In genomic region chr17:29589524-29590260, GRCh38 we compare ENCODE assay signal across 8 cellular contexts. TPM values are rescaled to one million over a fixed set of nuclear protein-coding genes. Genes with fewer than 3 reads are reported as not detected.
DNase-seq lines count a peak whose midpoint lies in the region; ATAC-seq and TF ChIP-seq lines count a peak whose summit lies in the region.

Gene GIT1, minus strand, starts transcription at chr17:29589648. Its CDS starts 270 bp downstream, at chr17:29589378.

- no peaks in the 10 kb centered on the region for H3K36me3 ChIP-seq in right lobe of liver

- H3K27me3 ChIP-seq in dorsolateral prefrontal cortex (no peaks in the 10 kb centered on the region), right lobe of liver (no peaks in the 10 kb centered on the region)

- H3K9me3 ChIP-seq in right lobe of liver, result no peaks in the 10 kb centered on the region

- ATAC-seq in HG03439 (IDR thresholded peaks at IDR 0.05; ENCODE audit: unreplicated experiment) (peak; percentile 44), right lobe of liver (peak; percentile 79 to 93 (median 86))

- H3K4me3 ChIP-seq in dorsolateral prefrontal cortex, result peak within 1 kb of the TSS; percentile 55 to 95 (median 85)
- peak within 1 kb of the TSS; percentile 66 to 84 (median 73) for H3K4me3 ChIP-seq in right lobe of liver

- TF ChIP-seq CTCF in dorsolateral prefrontal cortex (IDR thresholded peaks at IDR 0.05 in 54 of 56, conservative IDR thresholded peaks at IDR 0.05 in 2 of 56; ENCODE audit: low read depth in 1 of 56, partially characterized antibody in 56 of 56) (peak in 30 of 56 donors; percentile 6 to 67 (median 28)), right lobe of liver (IDR thresholded peaks at IDR 0.05) (no peak)

- H3K4me1 ChIP-seq in right lobe of liver, result peaks cover 0 to 35% (median 16%) of the 10 kb centered on the region in 4 donors

- DNase-seq in ACHN (peak; percentile 92), NCI-H526 treated with DMSO at 0.1 percent for 48 hours (lab: John Stamatoyannopoulos, UW) (peak; percentile 89), dorsolateral prefrontal cortex (peak; percentile 70 to 91 (median 86)), right lobe of liver (peak; percentile 89 to 90 (median 90))
- DNase-seq in activated CD4-positive, alpha-beta T cell treated with anti-CD3 and anti-CD28 coated beads, Interleukin-2, amount 50 U/mL, for 24 hours (ENCODE audit: low read depth in 1 of 2, low spot score in 1 of 2), result peak; percentile 58 to 67
- DNase-seq in stimulated activated CD4-positive, alpha-beta T cell treated with anti-CD3 and anti-CD28 coated beads, Interleukin-4, amount 100 ng/mL, for 24 hours, result peak; percentile 80

- 7% methylated on average over 8 of the region's 65 CpGs for WGBS in right lobe of liver (ENCODE audit: insufficient coverage, low coverage, low lambda C conversion rate, missing lambda C conversion rate)

- in situ Hi-C loops in ACHN (cut with HindIII; ENCODE audit: low pct_ligation_motif_present, low pct_unique_long_range_greater_than_20kb, low sequenced_read_pairs) (no loop called here), GM18951 (cut with MboI; ENCODE audit: low sequenced_read_pairs, unreplicated experiment) (no loop called here)

- intact Hi-C loops in dorsolateral prefrontal cortex (cut with DNase I) (loop anchor here (2.0 to 10.0 kb wide), 3 partner anchors 13 to 505 kb away; no protein-coding TSS in a partner anchor), right lobe of liver (cut with DNase I) (no loop called here)

- H3K27ac ChIP-seq in dorsolateral prefrontal cortex, result peak within 1 kb of the TSS; percentile 76 to 99 (median 95)
- H3K27ac ChIP-seq in right lobe of liver, result peak within 1 kb of the TSS; percentile 62 to 77 (median 67)

- TF ChIP-seq POLR2A in GM18951 (IDR thresholded peaks at IDR 0.05; ENCODE audit: extremely low read depth, insufficient read depth, insufficient read length) (peak; percentile 73), right lobe of liver (IDR thresholded peaks at IDR 0.05) (peak; percentile 70)

RNA-seq across cellular contexts. Expression of gene GIT1, which starts in this region (rescaled TPM):
- total RNA-seq in dorsolateral prefrontal cortex (100 to 1,000 TPM; 110 to 287 (median 170) TPM), right lobe of liver (10 to 100 TPM in 2 of 6 experiments, 1 to 10 TPM in 4; 7.1 to 15.9 (median 8.7) TPM)

Comparison
In these comparisons a context has a peak if more than half of its experiments do, and no peak if none do; other contexts are left out.
1. Peak in every context shown above with its lines: DNase-seq, ATAC-seq, H3K4me3 ChIP-seq and H3K27ac ChIP-seq.
2. RNA of gene GIT1 (total RNA-seq): 110 to 287 TPM in dorsolateral prefrontal cortex; 7.1 to 15.9 TPM in right lobe of liver; every median in the first group is over 4 times any median in the second.
3. CTCF ChIP-seq: peak in dorsolateral prefrontal cortex (30 of 56); none in right lobe of liver (0 of 4).
4. intact Hi-C loops: an anchor here in dorsolateral prefrontal cortex (2.0 to 10.0 kb wide); none called in right lobe of liver.